1 cellular context compared by ENCODE assay signal in genomic region chr19:45902651-45903625, GRCh38.
TF ChIP-seq lines count a peak whose summit lies in the region.

No MANE protein-coding gene starts in this region.

TF ChIP-seq in HEK293, 187 proteins besides CTCF, POLR2A, EP300 and RAD21 (continued from another document and continues in another):
- TF ChIP-seq ELK4 (IDR thresholded peaks at IDR 0.05; ENCODE audit: borderline replicate concordance, low read depth, low read length) (no peak), SCRT1 (tag by site-specific recombination; IDR thresholded peaks at IDR 0.05; ENCODE audit: borderline replicate concordance) (no peak), ZNF791 (tag by site-specific recombination; IDR thresholded peaks at IDR 0.05) (no peak), ZNF184 (tag by site-specific recombination; IDR thresholded peaks at IDR 0.05) (no peak), ZNF555 (tag by site-specific recombination; conservative IDR thresholded peaks at IDR 0.05) (no peak), ZSCAN4 (tag by site-specific recombination; IDR thresholded peaks at IDR 0.05) (no peak), ZNF175 (tag by site-specific recombination; IDR thresholded peaks at IDR 0.05) (no peak), ZNF423 (tag by site-specific recombination; IDR thresholded peaks at IDR 0.05) (no peak), ZNF221 (tag by site-specific recombination; IDR thresholded peaks at IDR 0.05; ENCODE audit: borderline replicate concordance) (no peak), ZNF670 (tag by site-specific recombination; IDR thresholded peaks at IDR 0.05; ENCODE audit: low read depth) (no peak), ZNF707 (tag by site-specific recombination; IDR thresholded peaks at IDR 0.05) (no peak), ZNF302 (tag by site-specific recombination; IDR thresholded peaks at IDR 0.05; ENCODE audit: low read depth) (no peak), REPIN1 (tag by site-specific recombination; IDR thresholded peaks at IDR 0.05; ENCODE audit: low read depth) (no peak), ZNF132 (tag by site-specific recombination; IDR thresholded peaks at IDR 0.05; ENCODE audit: borderline replicate concordance) (no peak), REST (tag by site-specific recombination; IDR thresholded peaks at IDR 0.05) (no peak; the same call in 1 of the 2 replicates), ZNF658 (tag by site-specific recombination; IDR thresholded peaks at IDR 0.05) (no peak), ZNF24 (tag by site-specific recombination; IDR thresholded peaks at IDR 0.05) (peak; percentile 55; the same call in 1 of the 2 replicates), ZNF777 (tag by site-specific recombination; IDR thresholded peaks at IDR 0.05; ENCODE audit: borderline replicate concordance) (no peak), ZBTB11 (tag by site-specific recombination; conservative IDR thresholded peaks at IDR 0.05; ENCODE audit: low read depth) (peak; percentile 41; the same call in 1 of the 2 replicates), ZNF830 (tag by site-specific recombination; IDR thresholded peaks at IDR 0.05; ENCODE audit: low read depth) (no peak), MYNN (tag by site-specific recombination; IDR thresholded peaks at IDR 0.05; ENCODE audit: borderline replicate concordance) (no peak), ZNF10 (tag by site-specific recombination; IDR thresholded peaks at IDR 0.05) (no peak), SCRT2 (tag by site-specific recombination; IDR thresholded peaks at IDR 0.05) (no peak), ZSCAN18 (tag by site-specific recombination; IDR thresholded peaks at IDR 0.05) (no peak), ZNF16 (tag by site-specific recombination; IDR thresholded peaks at IDR 0.05; ENCODE audit: low read depth) (no peak), ZNF426 (tag by site-specific recombination; IDR thresholded peaks at IDR 0.05) (no peak), ZNF280C (tag by site-specific recombination; IDR thresholded peaks at IDR 0.05) (no peak), ZNF214 (tag by site-specific recombination; IDR thresholded peaks at IDR 0.05; ENCODE audit: borderline replicate concordance) (no peak), ZNF571 (tag by site-specific recombination; IDR thresholded peaks at IDR 0.05) (no peak), ZNF23 (tag by site-specific recombination; IDR thresholded peaks at IDR 0.05; ENCODE audit: borderline replicate concordance) (no peak), TCF7L2 (IDR thresholded peaks at IDR 0.05; ENCODE audit: borderline replicate concordance, low read depth, low read length) (no peak), ZNF621 (tag by site-specific recombination; IDR thresholded peaks at IDR 0.05) (no peak), ATF2 (tag by site-specific recombination; IDR thresholded peaks at IDR 0.05; ENCODE audit: low read depth) (no peak), ZFP3 (tag by site-specific recombination; IDR thresholded peaks at IDR 0.05; ENCODE audit: low read depth) (no peak), ZNF174 (tag by site-specific recombination; IDR thresholded peaks at IDR 0.05) (no peak), PRDM6 (tag by site-specific recombination; IDR thresholded peaks at IDR 0.05) (no peak), ZNF112 (tag by site-specific recombination; IDR thresholded peaks at IDR 0.05) (no peak), ZNF785 (tag by site-specific recombination; IDR thresholded peaks at IDR 0.05) (no peak), GFI1B (tag by site-specific recombination; IDR thresholded peaks at IDR 0.05) (no peak), ZNF223 (tag by site-specific recombination; IDR thresholded peaks at IDR 0.05) (no peak), IKZF3 (tag by site-specific recombination; IDR thresholded peaks at IDR 0.05) (peak; percentile 79), ZNF639 (tag by site-specific recombination; IDR thresholded peaks at IDR 0.05) (no peak), GLIS1 (tag by site-specific recombination; IDR thresholded peaks at IDR 0.05) (peak; percentile 81), ZNF140 (tag by site-specific recombination; IDR thresholded peaks at IDR 0.05) (no peak), MEIS1 (CRISPR knock-in tag; IDR thresholded peaks at IDR 0.05; ENCODE audit: borderline replicate concordance) (no peak), KLF7 (tag by site-specific recombination; IDR thresholded peaks at IDR 0.05; ENCODE audit: borderline replicate concordance) (no peak), PRDM1 (tag by site-specific recombination; IDR thresholded peaks at IDR 0.05) (no peak), ZNF341 (tag by site-specific recombination; IDR thresholded peaks at IDR 0.05; ENCODE audit: low read depth) (peak; percentile 90), YY2 (tag by site-specific recombination; IDR thresholded peaks at IDR 0.05) (no peak), ZXDB (tag by site-specific recombination; IDR thresholded peaks at IDR 0.05) (peak; percentile 79), ZBTB48 (tag by site-specific recombination; IDR thresholded peaks at IDR 0.05) (0 out of 2 replicates have a peak, but pooled peaks have one; percentile 2), ZNF169 (tag by site-specific recombination; IDR thresholded peaks at IDR 0.05) (no peak), ZNF155 (tag by site-specific recombination; IDR thresholded peaks at IDR 0.05) (no peak)
